10 cellular contexts compared by ENCODE assay signal in the genomic region with DNA sequence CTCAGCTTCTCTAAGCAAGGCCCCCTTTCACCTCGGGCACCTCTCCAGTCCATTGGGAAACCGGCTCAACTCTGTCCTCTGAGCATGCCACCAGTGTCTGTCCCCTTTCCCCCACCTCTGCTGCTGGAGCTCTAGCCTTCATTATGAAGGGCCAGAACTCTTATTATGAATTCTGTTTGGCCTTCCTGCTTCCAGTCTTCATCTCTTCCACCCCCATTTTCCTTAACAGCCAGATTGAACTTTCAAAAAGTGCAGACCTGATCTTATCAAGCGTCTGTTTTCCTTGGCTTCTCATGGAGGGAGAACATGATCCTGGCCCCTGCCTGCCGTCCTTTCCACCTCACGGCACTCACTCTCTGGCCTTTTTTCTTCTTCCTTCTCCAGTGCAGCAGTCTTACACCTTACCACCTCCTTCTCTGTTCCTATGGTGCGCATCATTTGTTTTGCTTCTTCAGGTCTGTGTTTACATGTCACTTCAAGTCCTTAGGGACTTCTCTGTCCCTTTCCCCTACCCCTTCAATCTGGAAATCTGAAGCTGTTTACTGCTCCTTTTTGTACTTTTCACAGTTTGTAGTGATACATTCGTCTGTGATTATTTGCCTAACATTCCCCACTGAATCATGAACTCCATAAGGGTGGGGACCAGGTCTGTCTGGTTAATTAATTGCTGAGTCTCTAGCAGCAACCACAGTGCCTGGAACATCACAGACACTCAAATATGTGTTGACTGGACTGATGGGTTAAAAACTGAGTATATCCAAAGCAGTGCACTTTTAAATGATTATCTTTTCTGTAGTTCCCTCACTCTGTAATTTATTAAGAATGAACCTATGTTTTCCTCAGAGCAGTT. TPM values are rescaled to one million over a fixed set of nuclear protein-coding genes. Genes with fewer than 3 reads are reported as not detected.
DNase-seq lines count a peak whose midpoint lies in the region; ATAC-seq, FAIRE-seq and TF ChIP-seq lines count a peak whose summit lies in the region.
"Had no signal": no experiment of that assay in that cellular context is flagged by ENCODE, and none has a peak within 500 bp of the region (broad histone marks: within the 10 kb centered on the region; RNA-seq: fewer than 3 reads in every experiment).

No MANE protein-coding gene starts in this region.

- no peaks in the 10 kb centered on the region for H3K9me3 Mint-ChIP-seq in activated CD4-positive, alpha-beta memory T cell treated with anti-CD3 and anti-CD28 coated beads, Interleukin-2, amount 10 ng/mL, durations not matched to agents 7 days and 5 days

- in situ Hi-C loops in gastrocnemius medialis (cut with MboI; ENCODE audit: low sequenced_read_pairs in 4 of 4) = no loop called here

- no peaks in the 10 kb centered on the region for H3K27me3 ChIP-seq in gastrocnemius medialis

- no peaks in the 10 kb centered on the region for H3K9me3 ChIP-seq in gastrocnemius medialis

- peaks cover 16% of the 10 kb centered on the region for H3K36me3 Mint-ChIP-seq in activated CD4-positive, alpha-beta memory T cell treated with anti-CD3 and anti-CD28 coated beads, Interleukin-2, amount 10 ng/mL, durations not matched to agents 7 days and 5 days (ENCODE audit: low read depth)

- H3K27ac Mint-ChIP-seq in activated CD4-positive, alpha-beta memory T cell treated with anti-CD3 and anti-CD28 coated beads, Interleukin-2, amount 10 ng/mL, durations not matched to agents 7 days and 5 days = peak overlapping the region; percentile 13

- H3K4me3 Mint-ChIP-seq in activated CD4-positive, alpha-beta memory T cell treated with anti-CD3 and anti-CD28 coated beads, Interleukin-2, amount 10 ng/mL, durations not matched to agents 7 days and 5 days = no peak overlapping the region

- TF ChIP-seq POLR2A in gastrocnemius medialis (IDR thresholded peaks at IDR 0.05) = no peak

- POLR2A ChIA-PET in activated CD4-positive, alpha-beta memory T cell treated with anti-CD3 and anti-CD28 coated beads, Interleukin-2, amount 10 ng/mL, durations not matched to agents 7 days and 5 days (lab: Charles Lee) = interaction anchor here (3.9 kb wide), 1 partner anchor 55 kb away, joined by 13 read pairs; a partner anchor contains a TSS

- ATAC-seq in left cardiac atrium (peak; percentile 57 to 65), gastrocnemius medialis (peak in 1 of 2 donors; percentile 25), GM21390 (IDR thresholded peaks at IDR 0.05; ENCODE audit: unreplicated experiment) (no peak), GM19452 (IDR thresholded peaks at IDR 0.05; ENCODE audit: unreplicated experiment) (no peak)
- no peak for ATAC-seq in stimulated activated naive CD8-positive, alpha-beta T cell treated with anti-CD3 and anti-CD28 coated beads, Interleukin-15, Interleukin-2, amounts not matched to agents 100 U/mL and 50 U/mL, for 24 hours

- FAIRE-seq in GM19239 (lab: Jason Lieb, UNC) = peak; percentile 49

- H3K4me1 ChIP-seq in gastrocnemius medialis = peaks cover 65 to 67% of the 10 kb centered on the region in 2 donors

- H3K27ac ChIP-seq in gastrocnemius medialis = peak overlapping the region; percentile 74 to 82 (median 80)
- H3K27ac ChIP-seq: WERI-Rb-1 had no signal

- no peaks in the 10 kb centered on the region for H3K27me3 Mint-ChIP-seq in activated CD4-positive, alpha-beta memory T cell treated with anti-CD3 and anti-CD28 coated beads, Interleukin-2, amount 10 ng/mL, durations not matched to agents 7 days and 5 days

- CTCF ChIA-PET in activated CD4-positive, alpha-beta memory T cell treated with anti-CD3 and anti-CD28 coated beads, Interleukin-2, amount 10 ng/mL, durations not matched to agents 7 days and 5 days (lab: Charles Lee) = no interaction called here

- DNase-seq in GM19239 (ENCODE audit: insufficient read length, low spot score) (no peak), left cardiac atrium (no peak), gastrocnemius medialis (no peak), NOMO-1 (lab: John Stamatoyannopoulos, UW; ENCODE audit: unreplicated experiment in 2 of 2) (no peak)
- no peak for DNase-seq in activated CD4-positive, alpha-beta memory T cell treated with anti-CD3 and anti-CD28 coated beads, Interleukin-2, amount 10 ng/mL, durations not matched to agents 7 days and 5 days
- DNase-seq in stimulated activated naive CD8-positive, alpha-beta T cell treated with anti-CD3 and anti-CD28 coated beads, Interleukin-15, Interleukin-2, amounts not matched to agents 100 U/mL and 50 U/mL, for 24 hours = no peak
- DNase-seq: NCI-H1694 treated with DMSO at 0.1 percent for 48 hours, WERI-Rb-1 had no signal

- intact Hi-C loops in left cardiac atrium (cut with DNase I) (no loop called here), gastrocnemius medialis (cut with DNase I; ENCODE audit: low total_unique reads) (no loop called here)

- no peak overlapping the region for H3K4me3 ChIP-seq in gastrocnemius medialis

- H3K36me3 ChIP-seq in gastrocnemius medialis = peaks cover 0 to 19% of the 10 kb centered on the region in 2 donors

- H3K4me1 Mint-ChIP-seq in activated CD4-positive, alpha-beta memory T cell treated with anti-CD3 and anti-CD28 coated beads, Interleukin-2, amount 10 ng/mL, durations not matched to agents 7 days and 5 days = peaks cover 80% of the 10 kb centered on the region

- no peak for TF ChIP-seq CTCF in gastrocnemius medialis (IDR thresholded peaks at IDR 0.05 in 4 of 5, conservative IDR thresholded peaks at IDR 0.05 in 1 of 5)

RNA-seq across cellular contexts. Expression of a gene that starts 55.8 kb away (rescaled TPM):
- 10 to 100 TPM; 16.9 to 17.3 TPM for total RNA-seq in activated CD4-positive, alpha-beta memory T cell treated with anti-CD3 and anti-CD28 coated beads, Interleukin-2, amount 10 ng/mL, durations not matched to agents 7 days and 5 days
- total RNA-seq in left cardiac atrium = 10 to 100 TPM; 40.6 to 55.3 TPM
- 10 to 100 TPM in 3 of 4 donors, 1 to 10 TPM in 1; 9.9 to 32.8 (median 22.2) TPM for total RNA-seq in gastrocnemius medialis

Comparison
In these comparisons a context has a peak if more than half of its experiments do, and no peak if none do; other contexts are left out.
1. ATAC-seq: peak in left cardiac atrium (2 of 2); none in GM21390 (single experiment), stimulated activated naive CD8-positive, alpha-beta T cell treated with anti-CD3 and anti-CD28 coated beads, Interleukin-15, Interleukin-2, amounts not matched to agents 100 U/mL and 50 U/mL, for 24 hours (single experiment) and GM19452 (single experiment).